ENCODE assay signal across 1 cellular context in genomic region chr14:94317259-94317658, GRCh38.
TF ChIP-seq lines count a peak whose summit lies in the region.

No MANE protein-coding gene starts in this region.

TF ChIP-seq in HepG2, 621 proteins besides CTCF, POLR2A, EP300 and RAD21 (continues in another document):
- TF ChIP-seq CENPBD1 (CRISPR knock-in tag; IDR thresholded peaks at IDR 0.05; ENCODE audit: borderline replicate concordance, low read depth) (no peak), AHDC1 (CRISPR knock-in tag; IDR thresholded peaks at IDR 0.05; ENCODE audit: borderline replicate concordance) (no peak), FOXP4 (CRISPR knock-in tag; IDR thresholded peaks at IDR 0.05) (0 out of 2 replicates have a peak, but pooled peaks have one; percentile 38), PAXIP1 (CRISPR knock-in tag; conservative IDR thresholded peaks at IDR 0.05) (0 out of 2 replicates have a peak, but pooled peaks have one; percentile 15), ZBTB26 (CRISPR knock-in tag; IDR thresholded peaks at IDR 0.05; ENCODE audit: borderline replicate concordance) (no peak), ZNF800 (CRISPR knock-in tag; IDR thresholded peaks at IDR 0.05) (0 out of 2 replicates have a peak, but pooled peaks have one; percentile 56), RARA (CRISPR knock-in tag; IDR thresholded peaks at IDR 0.05) (peak; percentile 26; the same call in 1 of the 2 replicates), SP140L (CRISPR knock-in tag; IDR thresholded peaks at IDR 0.05; ENCODE audit: borderline replicate concordance) (no peak), GATAD2A (CRISPR knock-in tag; IDR thresholded peaks at IDR 0.05) (peak; percentile 36; the same call in 1 of the 2 replicates), RBFOX2 (IDR thresholded peaks at IDR 0.05; ENCODE audit: low read depth, low read length) (peak; percentile 35; the same call in 1 of the 2 replicates), RXRB (CRISPR knock-in tag; IDR thresholded peaks at IDR 0.05; ENCODE audit: borderline replicate concordance) (peak; percentile 43; the same call in 1 of the 2 replicates), HOXA3 (CRISPR knock-in tag; IDR thresholded peaks at IDR 0.05) (no peak), SOX13 (IDR thresholded peaks at IDR 0.05) (no peak), SOX13 (CRISPR knock-in tag; conservative IDR thresholded peaks at IDR 0.05 in 1 of 2, IDR thresholded peaks at IDR 0.05 in 1 of 2) (peak in 1 of 2 experiments; percentile 10; a peak in 1 of 4 replicates), REL (CRISPR knock-in tag; conservative IDR thresholded peaks at IDR 0.05) (no peak), POGZ (CRISPR knock-in tag; IDR thresholded peaks at IDR 0.05) (peak; percentile 51; the same call in 1 of the 2 replicates), UBTF (CRISPR knock-in tag; IDR thresholded peaks at IDR 0.05) (0 out of 2 replicates have a peak, but pooled peaks have one; percentile 21), ZNF264 (CRISPR knock-in tag; IDR thresholded peaks at IDR 0.05) (peak; percentile 99), ZFY (CRISPR knock-in tag; IDR thresholded peaks at IDR 0.05) (peak; percentile 63), PITX1 (CRISPR knock-in tag; IDR thresholded peaks at IDR 0.05) (0 out of 2 replicates have a peak, but pooled peaks have one; percentile 29), TBL1XR1 (IDR thresholded peaks at IDR 0.05; ENCODE audit: borderline replicate concordance, low read length, partially characterized antibody) (no peak), TAF15 (IDR thresholded peaks at IDR 0.05; ENCODE audit: low read depth, low read length, poor library complexity, severe bottlenecking) (no peak), ZNF280D (CRISPR knock-in tag; IDR thresholded peaks at IDR 0.05) (no peak), TMF1 (CRISPR knock-in tag; IDR thresholded peaks at IDR 0.05; ENCODE audit: low read depth) (no peak), ZBTB7B (CRISPR knock-in tag; IDR thresholded peaks at IDR 0.05) (no peak), NR2F6 (IDR thresholded peaks at IDR 0.05) (no peak), NR2F6 (CRISPR knock-in tag; IDR thresholded peaks at IDR 0.05) (peak; percentile 54; the same call in 1 of the 2 replicates), NCOR1 (IDR thresholded peaks at IDR 0.05; ENCODE audit: borderline replicate concordance, low read length) (no peak), FOSL2 (CRISPR knock-in tag; IDR thresholded peaks at IDR 0.05) (peak; percentile 30; the same call in 1 of the 2 replicates), ELF3 (CRISPR knock-in tag; IDR thresholded peaks at IDR 0.05) (0 out of 2 replicates have a peak, but pooled peaks have one; percentile 24), ZFP36L1 (CRISPR knock-in tag; IDR thresholded peaks at IDR 0.05) (no peak), SPEN (CRISPR knock-in tag; IDR thresholded peaks at IDR 0.05; ENCODE audit: low read depth) (peak; percentile 64), THAP11 (CRISPR knock-in tag; IDR thresholded peaks at IDR 0.05) (peak; percentile 42), ZBTB20 (CRISPR knock-in tag; IDR thresholded peaks at IDR 0.05; ENCODE audit: borderline replicate concordance, low read depth) (no peak), TFAP4 (IDR thresholded peaks at IDR 0.05; ENCODE audit: borderline replicate concordance, low read depth) (peak; percentile 25; the same call in 1 of the 2 replicates), CEBPG (CRISPR knock-in tag; IDR thresholded peaks at IDR 0.05) (peak; percentile 72), ZFP41 (CRISPR knock-in tag; IDR thresholded peaks at IDR 0.05; ENCODE audit: borderline replicate concordance) (no peak), YEATS4 (CRISPR knock-in tag; IDR thresholded peaks at IDR 0.05; ENCODE audit: borderline replicate concordance) (peak; percentile 38; the same call in 1 of the 2 replicates)
